ENCODE assay signal across 10 cellular contexts in genomic region chr9:92295827-92296258, GRCh38. TPM values are rescaled to one million over a fixed set of nuclear protein-coding genes. Genes with fewer than 3 reads are reported as not detected.
DNase-seq lines count a peak whose midpoint lies in the region; ATAC-seq and TF ChIP-seq lines count a peak whose summit lies in the region.
"Had no signal": no experiment of that assay in that cellular context is flagged by ENCODE, and none has a peak within 500 bp of the region (broad histone marks: within the 10 kb centered on the region; RNA-seq: fewer than 3 reads in every experiment).

No MANE protein-coding gene starts in this region.

- intact Hi-C loops in HCT116 (cut with micrococcal nuclease) = no loop called here

- H2AFZ ChIP-seq in HCT116 (ENCODE audit: low read depth, low read length, poor library complexity, severe bottlenecking) = no peak overlapping the region

- peaks cover 37% of the 10 kb centered on the region for H3K4me1 ChIP-seq in CD4-positive, CD25-positive, alpha-beta regulatory T cell (ENCODE audit: control insufficient read depth, insufficient read depth, low read length, poor library complexity, severe bottlenecking)
- H3K4me1 ChIP-seq in HCT116 (ENCODE audit: control insufficient read depth in 1 of 2, insufficient read depth in 2 of 2, low read length in 2 of 2) = peaks cover 6 to 22% of the 10 kb centered on the region in 2 experiments; a peak in 3 of 4 replicates
- H3K4me1 ChIP-seq in foreskin keratinocyte = peaks cover 16% of the 10 kb centered on the region

- RAD21 ChIA-PET in HCT116 (lab: Charles Lee; ENCODE audit: low non-redundant PET in 1 of 2, low total read pairs in 2 of 2, uncharacterized antibody in 2 of 2, unreplicated experiment in 2 of 2) = no interaction called here

- peaks cover 37% of the 10 kb centered on the region for H3K79me2 ChIP-seq in HCT116 (ENCODE audit: insufficient read depth, low read length)

- no peak overlapping the region for H3K4me2 ChIP-seq in HCT116 (ENCODE audit: low read length)

- no peak for TF ChIP-seq CTCF in HCT116 (IDR thresholded peaks at IDR 0.05 in 2 of 3, conservative IDR thresholded peaks at IDR 0.05 in 1 of 3; ENCODE audit: borderline replicate concordance in 1 of 3, insufficient read depth in 1 of 3, low read depth in 2 of 3, low read length in 2 of 3)
- no peak for TF ChIP-seq CTCF in foreskin keratinocyte (conservative IDR thresholded peaks at IDR 0.05)

- H3K9me3 Mint-ChIP-seq in CD4-positive, CD25-positive, alpha-beta regulatory T cell = no peaks in the 10 kb centered on the region
- no peaks in the 10 kb centered on the region for H3K9me3 Mint-ChIP-seq in T-helper 1 cell treated with Interleukin-12 subunit alpha and Interleukin-12 subunit beta and Interleukin-4 antibody, amounts not matched to agents 30 μg/mL and 1 μg/mL, for 36 hours

- H3K27ac ChIP-seq in CD4-positive, CD25-positive, alpha-beta regulatory T cell (ENCODE audit: insufficient read depth, low read length, poor library complexity, severe bottlenecking) = no peak overlapping the region
- H3K27ac ChIP-seq in HCT116 (ENCODE audit: low read depth, low read length) = no peak overlapping the region
- peak overlapping the region; percentile 17 for H3K27ac ChIP-seq in foreskin keratinocyte

- H4K20me1 ChIP-seq in HCT116 (ENCODE audit: insufficient read depth) = peaks cover 4% of the 10 kb centered on the region; the same call in 1 of the 2 replicates

- peaks cover 32% of the 10 kb centered on the region for H3K36me3 ChIP-seq in CD4-positive, CD25-positive, alpha-beta regulatory T cell (ENCODE audit: control insufficient read depth, insufficient read depth, low read length)
- H3K36me3 ChIP-seq in HCT116 (ENCODE audit: control insufficient read depth in 1 of 2, insufficient read depth in 2 of 2, low read length in 2 of 2) = peaks cover 31% of the 10 kb centered on the region in 2 experiments

- CTCF ChIA-PET in HCT116 (lab: Charles Lee) = interaction anchor here (0.7 kb wide), 1 partner anchor 156 kb away, joined by 4 read pairs; no protein-coding TSS in a partner anchor

- H3K9me2 ChIP-seq in HCT116 (ENCODE audit: insufficient read depth) = no peaks in the 10 kb centered on the region

- no peaks in the 10 kb centered on the region for H3K27me3 ChIP-seq in CD4-positive, CD25-positive, alpha-beta regulatory T cell (ENCODE audit: control insufficient read depth, insufficient read depth, low read length)
- no peaks in the 10 kb centered on the region for H3K27me3 ChIP-seq in HCT116 (ENCODE audit: insufficient read depth, low read length)
- H3K27me3 ChIP-seq in foreskin keratinocyte = no peaks in the 10 kb centered on the region

- no peak for ATAC-seq in CD4-positive, CD25-positive, alpha-beta regulatory T cell (ENCODE audit: low read depth in 2 of 2)
- ATAC-seq in HCT116 (no peak), foreskin keratinocyte (peak; percentile 33), HG03139 (IDR thresholded peaks at IDR 0.05; ENCODE audit: unreplicated experiment) (no peak)

- H3K4me3 ChIP-seq in CD4-positive, CD25-positive, alpha-beta regulatory T cell (ENCODE audit: low read depth, low read length) = no peak overlapping the region
- no peak overlapping the region for H3K4me3 ChIP-seq in HCT116 (replicated peaks in 1 of 2; ENCODE audit: low read depth in 1 of 2, low read length in 2 of 2)

- H3K9me3 ChIP-seq in CD4-positive, CD25-positive, alpha-beta regulatory T cell (ENCODE audit: control insufficient read depth in 2 of 2, low read length in 2 of 2) = no peaks in the 10 kb centered on the region
- no peaks in the 10 kb centered on the region for H3K9me3 ChIP-seq in HCT116 (ENCODE audit: control insufficient read depth in 1 of 2, insufficient read depth in 1 of 2, low read depth in 1 of 2, low read length in 2 of 2)

- H3K36me3 Mint-ChIP-seq in CD4-positive, CD25-positive, alpha-beta regulatory T cell = peaks cover 25% of the 10 kb centered on the region
- peaks cover 40% of the 10 kb centered on the region for H3K36me3 Mint-ChIP-seq in T-helper 1 cell treated with Interleukin-12 subunit alpha and Interleukin-12 subunit beta and Interleukin-4 antibody, amounts not matched to agents 30 μg/mL and 1 μg/mL, for 36 hours (ENCODE audit: low read depth)

- DNase-seq in CD4-positive, CD25-positive, alpha-beta regulatory T cell = no peak
- no peak for DNase-seq in HCT116 (ENCODE audit: low read depth, low spot score)
- DNase-seq in foreskin keratinocyte = peak; percentile 40 to 58
- DNase-seq in NCI-H748 (lab: John Stamatoyannopoulos, UW; ENCODE audit: unreplicated experiment) = no peak
- DNase-seq in occipital lobe (lab: John Stamatoyannopoulos, UW) = no peak
- no peak for DNase-seq in activated gamma-delta T cell (lab: John Stamatoyannopoulos, UW)
- DNase-seq: HCEC 1CT, NCI-H2107 had no signal

- BruUV-seq in HCT116 (replicated peaks; lab: Mats Ljungman, UMichigan) = no TSS peak

- H3K4me1 Mint-ChIP-seq in CD4-positive, CD25-positive, alpha-beta regulatory T cell = peaks cover 19 to 64% (median 43%) of the 10 kb centered on the region in 4 donors
- H3K4me1 Mint-ChIP-seq in T-helper 1 cell treated with Interleukin-12 subunit alpha and Interleukin-12 subunit beta and Interleukin-4 antibody, amounts not matched to agents 30 μg/mL and 1 μg/mL, for 36 hours (ENCODE audit: low read depth) = peaks cover 53% of the 10 kb centered on the region

- TF ChIP-seq POLR2A in HCT116 (IDR thresholded peaks at IDR 0.05; ENCODE audit: borderline replicate concordance, extremely low read depth, insufficient read depth, insufficient read length) = no peak

- TF ChIP-seq RAD21 in HCT116 (IDR thresholded peaks at IDR 0.05; ENCODE audit: low read depth) = no peak

- H3K27ac Mint-ChIP-seq in CD4-positive, CD25-positive, alpha-beta regulatory T cell = peak overlapping the region; percentile 18 to 98 (median 70)
- peak overlapping the region; percentile 58 for H3K27ac Mint-ChIP-seq in T-helper 1 cell treated with Interleukin-12 subunit alpha and Interleukin-12 subunit beta and Interleukin-4 antibody, amounts not matched to agents 30 μg/mL and 1 μg/mL, for 36 hours

- peak overlapping the region in 2 of 4 donors; percentile 18 to 95 for H3K4me3 Mint-ChIP-seq in CD4-positive, CD25-positive, alpha-beta regulatory T cell
- peak overlapping the region; percentile 18 for H3K4me3 Mint-ChIP-seq in T-helper 1 cell treated with Interleukin-12 subunit alpha and Interleukin-12 subunit beta and Interleukin-4 antibody, amounts not matched to agents 30 μg/mL and 1 μg/mL, for 36 hours

- peaks cover 5% of the 10 kb centered on the region for H3K27me3 Mint-ChIP-seq in CD4-positive, CD25-positive, alpha-beta regulatory T cell
- no peaks in the 10 kb centered on the region for H3K27me3 Mint-ChIP-seq in T-helper 1 cell treated with Interleukin-12 subunit alpha and Interleukin-12 subunit beta and Interleukin-4 antibody, amounts not matched to agents 30 μg/mL and 1 μg/mL, for 36 hours (ENCODE audit: low read depth)

- POLR2A ChIA-PET in HCT116 (lab: Charles Lee) = interaction anchor here (1.2 kb wide), 1 partner anchor 10 kb away, joined by 4 read pairs; no protein-coding TSS in a partner anchor

- no peak overlapping the region for H3K9ac ChIP-seq in HCT116 (ENCODE audit: low read length)

TF ChIP-seq in HCT116, 20 proteins besides CTCF, POLR2A, EP300 and RAD21:
- TF ChIP-seq POLR2AphosphoS5 (IDR thresholded peaks at IDR 0.05; ENCODE audit: low read depth, low read length) (peak; percentile 22; the same call in 1 of the 2 replicates), ZBTB33 (IDR thresholded peaks at IDR 0.05; ENCODE audit: extremely low read depth, insufficient replicate concordance, low read length) (no peak)

RNA-seq across cellular contexts. Expression of gene IARS1, which starts 2.3 kb away (rescaled TPM):
- 67.1 TPM for total RNA-seq in CD4-positive, CD25-positive, alpha-beta regulatory T cell
- polyA plus RNA-seq in CD4-positive, CD25-positive, alpha-beta regulatory T cell = 10 to 100 TPM; 51.1 to 58.2 (median 51.6) TPM
- total RNA-seq in HCT116 (2021; ENCODE audit: unreplicated experiment) = 279 TPM
- polyA plus RNA-seq in HCT116 (2012) = 124 and 161 TPM in 2 replicates
- total RNA-seq in foreskin keratinocyte = 197 and 229 TPM in 2 replicates
- polyA plus RNA-seq in foreskin keratinocyte = 69.4 and 70.2 TPM in 2 replicates
- 154 TPM for total RNA-seq in occipital lobe

RNA-seq across cellular contexts. Expression of gene NOL8, which starts 29.3 kb away (rescaled TPM):
- total RNA-seq in CD4-positive, CD25-positive, alpha-beta regulatory T cell = 58.7 TPM
- polyA plus RNA-seq in CD4-positive, CD25-positive, alpha-beta regulatory T cell = 10 to 100 TPM; 23.5 to 28.5 (median 26.6) TPM
- 48.2 TPM for total RNA-seq in HCT116 (2021; ENCODE audit: unreplicated experiment)
- polyA plus RNA-seq in HCT116 (2012) = 10.0 and 14.2 TPM in 2 replicates
- 32.7 and 33.0 TPM in 2 replicates for total RNA-seq in foreskin keratinocyte
- polyA plus RNA-seq in foreskin keratinocyte = 15.2 and 16.8 TPM in 2 replicates
- total RNA-seq in occipital lobe = 18.2 TPM

RNA-seq across cellular contexts. Expression of gene CENPP, which starts 29.9 kb away (rescaled TPM):
- 6.1 TPM for total RNA-seq in CD4-positive, CD25-positive, alpha-beta regulatory T cell
- polyA plus RNA-seq in CD4-positive, CD25-positive, alpha-beta regulatory T cell = 1 to 10 TPM; 2.7 to 5.3 (median 3.8) TPM
- total RNA-seq in HCT116 (2021; ENCODE audit: unreplicated experiment) = 7.0 TPM
- polyA plus RNA-seq in HCT116 (2012) = 1.0 and 1.6 TPM in 2 replicates
- total RNA-seq in foreskin keratinocyte = 7.4 and 9.8 TPM in 2 replicates
- 4.7 and 8.1 TPM in 2 replicates for polyA plus RNA-seq in foreskin keratinocyte
- total RNA-seq in occipital lobe = 8.6 TPM

Comparison
In these comparisons a context has a peak if more than half of its experiments do, and no peak if none do; other contexts are left out.
1. DNase-seq: peak in foreskin keratinocyte (2 of 2); none in CD4-positive, CD25-positive, alpha-beta regulatory T cell (0 of 3), HCT116 (single experiment), NCI-H748 (single experiment), occipital lobe (single experiment) and activated gamma-delta T cell (single experiment).